In the genomic region with DNA sequence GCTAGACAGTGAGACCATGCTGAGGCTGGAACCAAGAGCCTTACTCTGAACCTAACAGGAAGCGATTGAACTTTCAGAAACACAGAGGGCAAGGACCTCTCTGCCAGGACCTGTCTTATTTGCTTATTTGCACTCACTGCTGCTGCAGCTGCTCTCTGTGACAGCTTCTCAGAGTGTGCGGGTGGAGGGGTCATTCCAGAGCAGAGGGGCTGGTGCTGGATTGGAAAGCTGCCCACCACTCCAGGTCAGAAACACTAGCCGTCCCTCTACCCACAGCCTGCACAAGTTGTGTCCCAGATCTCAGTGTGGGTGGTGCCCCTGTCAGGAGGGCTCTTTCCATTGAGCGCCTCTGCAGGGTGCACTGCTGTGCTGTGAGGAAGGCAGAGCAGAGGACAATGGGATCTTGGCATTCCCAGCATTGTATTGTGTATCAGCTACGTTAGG, we compare ENCODE assay signal across 9 cellular contexts.
A peak's percentile ranks its signal among the peaks of the same experiment; 100 is the strongest.
DNase-seq lines count a peak whose midpoint lies in the region; ATAC-seq, FAIRE-seq and TF ChIP-seq lines count a peak whose summit lies in the region.
"Had no signal": no experiment of that assay in that cellular context is flagged by ENCODE, and none has a peak within 500 bp of the region (broad histone marks: within the 10 kb centered on the region; RNA-seq: fewer than 3 reads in every experiment).

No MANE protein-coding gene starts in this region.

- H3K36me3 ChIP-seq in small intestine (ENCODE audit: control insufficient read depth in 2 of 2, insufficient read depth in 2 of 2, low read length in 2 of 2) (no peaks in the 10 kb centered on the region), BE2C (no peaks in the 10 kb centered on the region)

- no peak for TF ChIP-seq CTCF in BE2C (IDR thresholded peaks at IDR 0.05; ENCODE audit: low read depth, low read length)

- POLR2A ChIA-PET in activated CD4-positive, alpha-beta T cell treated with anti-CD3 and anti-CD28 coated beads for 36 hours (lab: Charles Lee) = no interaction called here

- peak overlapping the region; percentile 40 for H3K27ac Mint-ChIP-seq in activated CD4-positive, alpha-beta T cell treated with anti-CD3 and anti-CD28 coated beads for 36 hours
- peak overlapping the region; percentile 12 for H3K27ac Mint-ChIP-seq in activated naive CD8-positive, alpha-beta T cell treated with anti-CD3 and anti-CD28 coated beads, Interleukin-2, amount 50 U/mL, for 24 hours

- peaks cover 59% of the 10 kb centered on the region for H3K4me1 Mint-ChIP-seq in activated CD4-positive, alpha-beta T cell treated with anti-CD3 and anti-CD28 coated beads for 36 hours
- H3K4me1 Mint-ChIP-seq in activated naive CD8-positive, alpha-beta T cell treated with anti-CD3 and anti-CD28 coated beads, Interleukin-2, amount 50 U/mL, for 24 hours = peaks cover 61% of the 10 kb centered on the region

- no peak for DNase-seq in activated CD4-positive, alpha-beta T cell treated with anti-CD3 and anti-CD28 coated beads for 36 hours
- DNase-seq in activated CD4-positive, alpha-beta T cell treated with anti-CD3 and anti-CD28 coated beads, Interleukin-2, amount 50 U/mL, for 48 hours = no peak
- no peak for DNase-seq in activated naive CD8-positive, alpha-beta T cell treated with anti-CD3 and anti-CD28 coated beads, Interleukin-2, amount 50 U/mL, for 24 hours
- DNase-seq in small intestine = peak; percentile 22
- no peak for DNase-seq in kidney tubule cell (ENCODE audit: low spot score)
- DNase-seq in SIG-M5 treated with dmso at 0.1 percent for 504 hours (lab: John Stamatoyannopoulos, UW; ENCODE audit: unreplicated experiment) = no peak
- DNase-seq in BE2C = no peak

- no peak overlapping the region for H3K27ac ChIP-seq in small intestine (ENCODE audit: low read depth in 1 of 2, low read length in 1 of 2)

- CTCF ChIA-PET in activated CD4-positive, alpha-beta T cell treated with anti-CD3 and anti-CD28 coated beads for 36 hours (lab: Charles Lee) = no interaction called here

- H3K4me3 ChIP-seq in small intestine (ENCODE audit: low read depth in 1 of 2, low read length in 2 of 2) = no peak overlapping the region
- no peak overlapping the region for H3K4me3 ChIP-seq in BE2C (ENCODE audit: low read depth, low read length)

- no peaks in the 10 kb centered on the region for H3K9me3 ChIP-seq in small intestine (ENCODE audit: control insufficient read depth, low read depth)
- no peaks in the 10 kb centered on the region for H3K9me3 ChIP-seq in BE2C

- 65 to 77% (median 68%) methylated on average over 5 of the region's 5 CpGs for WGBS in small intestine, 3 donors

- no peaks in the 10 kb centered on the region for H3K27me3 Mint-ChIP-seq in activated CD4-positive, alpha-beta T cell treated with anti-CD3 and anti-CD28 coated beads for 36 hours
- H3K27me3 Mint-ChIP-seq in activated naive CD8-positive, alpha-beta T cell treated with anti-CD3 and anti-CD28 coated beads, Interleukin-2, amount 50 U/mL, for 24 hours = no peaks in the 10 kb centered on the region

- no peaks in the 10 kb centered on the region for H3K9me3 Mint-ChIP-seq in activated CD4-positive, alpha-beta T cell treated with anti-CD3 and anti-CD28 coated beads for 36 hours (ENCODE audit: low read depth)
- no peaks in the 10 kb centered on the region for H3K9me3 Mint-ChIP-seq in activated naive CD8-positive, alpha-beta T cell treated with anti-CD3 and anti-CD28 coated beads, Interleukin-2, amount 50 U/mL, for 24 hours

- H3K4me3 Mint-ChIP-seq in activated CD4-positive, alpha-beta T cell treated with anti-CD3 and anti-CD28 coated beads for 36 hours = no peak overlapping the region
- no peak overlapping the region for H3K4me3 Mint-ChIP-seq in activated naive CD8-positive, alpha-beta T cell treated with anti-CD3 and anti-CD28 coated beads, Interleukin-2, amount 50 U/mL, for 24 hours

- no peaks in the 10 kb centered on the region for H3K27me3 ChIP-seq in small intestine (ENCODE audit: control insufficient read depth in 2 of 2, insufficient read depth in 2 of 2, low read length in 2 of 2)
- no peaks in the 10 kb centered on the region for H3K27me3 ChIP-seq in BE2C

- no peak for ATAC-seq in activated CD4-positive, alpha-beta T cell treated with anti-CD3 and anti-CD28 coated beads for 36 hours
- peak; percentile 82 for ATAC-seq in HG03095 (IDR thresholded peaks at IDR 0.05; ENCODE audit: unreplicated experiment)
- ATAC-seq in activated naive CD8-positive, alpha-beta T cell treated with anti-CD3 and anti-CD28 coated beads, Interleukin-2, amount 50 U/mL, for 24 hours = peak; percentile 29

- intact Hi-C loops in activated CD4-positive, alpha-beta T cell treated with anti-CD3 and anti-CD28 coated beads for 36 hours (cut with DNase I, micrococcal nuclease) = no loop called here

- H3K36me3 Mint-ChIP-seq in activated CD4-positive, alpha-beta T cell treated with anti-CD3 and anti-CD28 coated beads for 36 hours (ENCODE audit: low read depth) = no peaks in the 10 kb centered on the region
- H3K36me3 Mint-ChIP-seq in activated naive CD8-positive, alpha-beta T cell treated with anti-CD3 and anti-CD28 coated beads, Interleukin-2, amount 50 U/mL, for 24 hours (ENCODE audit: low read depth) = no peaks in the 10 kb centered on the region

- peaks cover 17 to 36% of the 10 kb centered on the region in 2 donors for H3K4me1 ChIP-seq in small intestine (ENCODE audit: control insufficient read depth in 2 of 2, insufficient read depth in 1 of 2, low read depth in 1 of 2, low read length in 1 of 2)
- H3K4me1 ChIP-seq in BE2C = peaks cover 16% of the 10 kb centered on the region

- no peak for FAIRE-seq in small intestine (lab: Jason Lieb, UNC)
- FAIRE-seq: endometrium had no signal
